15 cellular contexts compared by ENCODE assay signal in genomic region chr12:109440851-109441490, GRCh38. TPM values are rescaled to one million over a fixed set of nuclear protein-coding genes. Genes with fewer than 3 reads are reported as not detected.
DNase-seq lines count a peak whose midpoint lies in the region; ATAC-seq and TF ChIP-seq lines count a peak whose summit lies in the region.
"Had no signal": no experiment of that assay in that cellular context is flagged by ENCODE, and none has a peak within 500 bp of the region (broad histone marks: within the 10 kb centered on the region; RNA-seq: fewer than 3 reads in every experiment).

No MANE protein-coding gene starts in this region.

- H3K9me3 Mint-ChIP-seq in MCF 10A (ENCODE audit: unreplicated experiment) (no peaks in the 10 kb centered on the region), endothelial cell (ENCODE audit: unreplicated experiment) (no peaks in the 10 kb centered on the region), type B pancreatic cell (peaks cover 4% of the 10 kb centered on the region)
- H3K9me3 Mint-ChIP-seq: activated CD8-positive, alpha-beta T cell treated with anti-CD3 and anti-CD28 coated beads for 36 hours; effector memory CD8-positive, alpha-beta T cell had no signal

- H3K27ac Mint-ChIP-seq in MCF 10A (ENCODE audit: low read depth, unreplicated experiment) (no peak overlapping the region), endothelial cell (ENCODE audit: unreplicated experiment) (peak overlapping the region; percentile 24), type B pancreatic cell (peak overlapping the region; percentile 34)
- H3K27ac Mint-ChIP-seq: activated CD8-positive, alpha-beta T cell treated with anti-CD3 and anti-CD28 coated beads for 36 hours had no signal

- POLR2A ChIA-PET in MCF 10A (lab: Yijun Ruan, JAX): no interaction called here

- H3K27me3 Mint-ChIP-seq in MCF 10A (ENCODE audit: insufficient read depth, unreplicated experiment) (no peaks in the 10 kb centered on the region), endothelial cell (ENCODE audit: unreplicated experiment) (no peaks in the 10 kb centered on the region), type B pancreatic cell (no peaks in the 10 kb centered on the region)
- H3K27me3 Mint-ChIP-seq: activated CD8-positive, alpha-beta T cell treated with anti-CD3 and anti-CD28 coated beads for 36 hours; effector memory CD8-positive, alpha-beta T cell had no signal

- no peak for ATAC-seq in HG02973 (IDR thresholded peaks at IDR 0.05; ENCODE audit: unreplicated experiment)
- ATAC-seq: activated CD8-positive, alpha-beta T cell treated with anti-CD3 and anti-CD28 coated beads for 36 hours; effector memory CD8-positive, alpha-beta T cell; Right ventricle myocardium inferior had no signal

- TF ChIP-seq POLR2A in breast epithelium (IDR thresholded peaks at IDR 0.05): no peak

- peak overlapping the region; percentile 58 to 80 for H3K27ac ChIP-seq in breast epithelium
- H3K27ac ChIP-seq: vagina had no signal

- H3K4me3 ChIP-seq in breast epithelium: no peak overlapping the region
- H3K4me3 ChIP-seq: vagina had no signal

- BruUV-seq in MCF 10A (replicated peaks; lab: Mats Ljungman, UMichigan): no TSS peak

- H3K36me3 Mint-ChIP-seq in MCF 10A (ENCODE audit: insufficient read depth, unreplicated experiment) (peaks cover 28% of the 10 kb centered on the region), endothelial cell (ENCODE audit: low read depth, unreplicated experiment) (peaks cover 17% of the 10 kb centered on the region), type B pancreatic cell (peaks cover 13% of the 10 kb centered on the region)

- H3K27me3 ChIP-seq in breast epithelium: no peaks in the 10 kb centered on the region
- H3K27me3 ChIP-seq: vagina had no signal

- CTCF ChIA-PET in MCF 10A (lab: Yijun Ruan, JAX): no interaction called here

- intact Hi-C loops in breast epithelium (cut with DNase I; ENCODE audit: low total_unique reads): no loop called here
- intact Hi-C loops in MCF 10A (cut with micrococcal nuclease): no loop called here

- peaks cover 0 to 2% of the 10 kb centered on the region in 2 donors for H3K4me1 ChIP-seq in breast epithelium

- H3K9me3 ChIP-seq in breast epithelium: no peaks in the 10 kb centered on the region
- H3K9me3 ChIP-seq: vagina had no signal

- H3K4me1 Mint-ChIP-seq in MCF 10A (ENCODE audit: insufficient read depth, unreplicated experiment): peaks cover 5% of the 10 kb centered on the region
- H3K4me1 Mint-ChIP-seq in endothelial cell (ENCODE audit: unreplicated experiment): peaks cover 38% of the 10 kb centered on the region
- peaks cover 17% of the 10 kb centered on the region for H3K4me1 Mint-ChIP-seq in type B pancreatic cell (ENCODE audit: unreplicated experiment)

- no peaks in the 10 kb centered on the region for H3K36me3 ChIP-seq in breast epithelium
- H3K36me3 ChIP-seq: vagina had no signal

- no peak for TF ChIP-seq CTCF in breast epithelium (IDR thresholded peaks at IDR 0.05)
- no peak for TF ChIP-seq CTCF in MCF 10A (IDR thresholded peaks at IDR 0.05; ENCODE audit: unreplicated experiment)
- TF ChIP-seq CTCF in endothelial cell (IDR thresholded peaks at IDR 0.05; ENCODE audit: unreplicated experiment): no peak
- TF ChIP-seq CTCF in type B pancreatic cell (conservative IDR thresholded peaks at IDR 0.05): no peak

- DNase-seq in breast epithelium (ENCODE audit: low spot score in 2 of 2): peak in 1 of 2 donors; percentile 55
- DNase-seq in MCF 10A (ENCODE audit: unreplicated experiment): no peak
- peak; percentile 91 for DNase-seq in NCI-H2171 (lab: John Stamatoyannopoulos, UW)
- DNase-seq in endothelial cell (ENCODE audit: low spot score): no peak
- no peak for DNase-seq in type B pancreatic cell (ENCODE audit: extremely low spot score, unreplicated experiment)
- no peak for DNase-seq in activated gamma-delta T cell treated with Interleukin-2 at 50 U/mL for 16 hours
- DNase-seq in stimulated activated CD4-positive, alpha-beta T cell treated with anti-CD3 and anti-CD28 coated beads, Interleukin-12 subunit alpha, Interleukin-12 subunit beta, amount 100 ng/mL, for 4 hours: no peak
- DNase-seq: activated CD8-positive, alpha-beta T cell treated with anti-CD3 and anti-CD28 coated beads for 36 hours; activated effector memory CD4-positive, alpha-beta T cell treated with anti-CD3 and anti-CD28 coated beads, Interleukin-2, amount 50 U/mL, for 16 hours; effector memory CD8-positive, alpha-beta T cell; glutamatergic neuron; T-helper 9 cell had no signal

- no peak overlapping the region for H3K4me3 Mint-ChIP-seq in MCF 10A (ENCODE audit: unreplicated experiment)
- no peak overlapping the region for H3K4me3 Mint-ChIP-seq in endothelial cell (ENCODE audit: unreplicated experiment)
- H3K4me3 Mint-ChIP-seq in type B pancreatic cell: no peak overlapping the region
- H3K4me3 Mint-ChIP-seq: activated CD8-positive, alpha-beta T cell treated with anti-CD3 and anti-CD28 coated beads for 36 hours; effector memory CD8-positive, alpha-beta T cell had no signal

RNA-seq across cellular contexts. Expression of gene KCTD10, which starts 36.1 kb away (rescaled TPM):
- total RNA-seq in breast epithelium: 10 to 100 TPM; 65.3 to 86.2 (median 70.4) TPM
- 44.9 and 45.7 TPM in 2 replicates for total RNA-seq in MCF 10A (2022)
- 128 TPM for total RNA-seq in endothelial cell (ENCODE audit: unreplicated experiment)
- total RNA-seq in type B pancreatic cell (ENCODE audit: low replicate concordance): 47.4 and 47.5 TPM in 2 replicates

RNA-seq across cellular contexts. Expression of gene UBE3B, which starts 36.5 kb away (rescaled TPM):
- total RNA-seq in breast epithelium (10 to 100 TPM; 34.7 to 54.7 (median 47.7) TPM), MCF 10A (2022) (38.6 and 40.0 TPM in 2 replicates), endothelial cell (ENCODE audit: unreplicated experiment) (44.3 TPM), type B pancreatic cell (ENCODE audit: low replicate concordance) (41.3 and 41.8 TPM in 2 replicates)
